In the genomic region with DNA sequence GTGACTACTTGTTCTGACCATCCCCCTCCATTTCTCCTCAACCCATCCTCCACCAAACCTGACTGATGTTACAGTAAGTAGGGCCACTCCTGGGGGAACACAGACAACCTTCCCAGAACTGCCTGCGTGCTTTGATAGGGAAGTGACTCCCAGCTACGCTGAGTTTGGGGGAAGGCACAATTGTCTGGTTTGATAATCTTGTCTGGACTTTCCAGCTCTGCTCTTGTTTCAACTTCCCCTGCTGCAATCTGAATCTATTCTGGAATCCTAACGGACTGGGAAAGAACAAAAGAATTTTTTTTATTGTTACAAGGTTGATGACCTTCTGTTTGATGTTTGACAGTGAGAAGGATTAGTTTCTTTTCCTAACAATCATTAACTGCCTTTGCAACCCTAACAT, we compare ENCODE assay signal across 10 cellular contexts.
DNase-seq lines count a peak whose midpoint lies in the region; ATAC-seq and TF ChIP-seq lines count a peak whose summit lies in the region.
"Had no signal": no experiment of that assay in that cellular context is flagged by ENCODE, and none has a peak within 500 bp of the region (broad histone marks: within the 10 kb centered on the region; RNA-seq: fewer than 3 reads in every experiment).

No MANE protein-coding gene starts in this region.

- H3K27me3 ChIP-seq in left lung, result no peaks in the 10 kb centered on the region

- DNase-seq in NCI-H524 (lab: John Stamatoyannopoulos, UW) (peak; percentile 43 to 65), NCI-H524 treated with DMSO at 0.1 percent for 48 hours (lab: John Stamatoyannopoulos, UW) (no peak), WTC11 (ENCODE audit: low spot score) (no peak), iPS-NIHi7 (ENCODE audit: extremely low spot score) (peak; percentile 14), retina (peak; percentile 30), left lung (no peak), T-helper 2 cell (no peak)
- no peak for DNase-seq in activated CD4-positive, alpha-beta memory T cell treated with anti-CD3 and anti-CD28 coated beads, Interleukin-2, amount 10 ng/mL, durations not matched to agents 7 days and 5 days
- DNase-seq: NCI-H1436 treated with DMSO at 0.1 percent for 48 hours had no signal

- H3K4me1 ChIP-seq in left lung, result no peaks in the 10 kb centered on the region

- CTCF ChIA-PET in WTC11 (lab: Charles Lee), result no interaction called here
- CTCF ChIA-PET in activated CD4-positive, alpha-beta memory T cell treated with anti-CD3 and anti-CD28 coated beads, Interleukin-2, amount 10 ng/mL, durations not matched to agents 7 days and 5 days (lab: Charles Lee), result no interaction called here

- H3K27ac Mint-ChIP-seq in WTC11, result peak overlapping the region; percentile 9; the same call in 1 of the 2 replicates
- no peak overlapping the region for H3K27ac Mint-ChIP-seq in activated CD4-positive, alpha-beta memory T cell treated with anti-CD3 and anti-CD28 coated beads, Interleukin-2, amount 10 ng/mL, durations not matched to agents 7 days and 5 days

- H3K4me3 Mint-ChIP-seq in WTC11, result peak overlapping the region; percentile 31; the same call in 1 of the 2 replicates
- no peak overlapping the region for H3K4me3 Mint-ChIP-seq in activated CD4-positive, alpha-beta memory T cell treated with anti-CD3 and anti-CD28 coated beads, Interleukin-2, amount 10 ng/mL, durations not matched to agents 7 days and 5 days

- TF ChIP-seq CTCF in WTC11 (IDR thresholded peaks at IDR 0.05), result no peak
- TF ChIP-seq CTCF in left lung (IDR thresholded peaks at IDR 0.05), result no peak

- no peaks in the 10 kb centered on the region for H3K36me3 ChIP-seq in left lung

- H3K27me3 Mint-ChIP-seq in WTC11 (ENCODE audit: low read depth), result no peaks in the 10 kb centered on the region
- no peaks in the 10 kb centered on the region for H3K27me3 Mint-ChIP-seq in activated CD4-positive, alpha-beta memory T cell treated with anti-CD3 and anti-CD28 coated beads, Interleukin-2, amount 10 ng/mL, durations not matched to agents 7 days and 5 days

- H3K4me3 ChIP-seq in left lung, result no peak overlapping the region

- H3K4me1 Mint-ChIP-seq in WTC11, result peaks cover 62% of the 10 kb centered on the region
- no peaks in the 10 kb centered on the region for H3K4me1 Mint-ChIP-seq in activated CD4-positive, alpha-beta memory T cell treated with anti-CD3 and anti-CD28 coated beads, Interleukin-2, amount 10 ng/mL, durations not matched to agents 7 days and 5 days

- no peaks in the 10 kb centered on the region for H3K36me3 Mint-ChIP-seq in WTC11
- no peaks in the 10 kb centered on the region for H3K36me3 Mint-ChIP-seq in activated CD4-positive, alpha-beta memory T cell treated with anti-CD3 and anti-CD28 coated beads, Interleukin-2, amount 10 ng/mL, durations not matched to agents 7 days and 5 days (ENCODE audit: low read depth)

- ATAC-seq in WTC11 (peak; percentile 81), left lung (no peak)
- ATAC-seq: esophagus mucosa had no signal

- H3K9me3 Mint-ChIP-seq in WTC11, result no peaks in the 10 kb centered on the region
- H3K9me3 Mint-ChIP-seq in activated CD4-positive, alpha-beta memory T cell treated with anti-CD3 and anti-CD28 coated beads, Interleukin-2, amount 10 ng/mL, durations not matched to agents 7 days and 5 days, result peaks cover 4% of the 10 kb centered on the region

- POLR2A ChIA-PET in WTC11 (lab: Charles Lee), result no interaction called here
- POLR2A ChIA-PET in activated CD4-positive, alpha-beta memory T cell treated with anti-CD3 and anti-CD28 coated beads, Interleukin-2, amount 10 ng/mL, durations not matched to agents 7 days and 5 days (lab: Charles Lee), result no interaction called here

- H3K9me3 ChIP-seq in left lung, result no peaks in the 10 kb centered on the region

- no peak overlapping the region for H3K27ac ChIP-seq in left lung

- intact Hi-C loops in left lung (cut with DNase I), result no loop called here

TF ChIP-seq in WTC11, 78 proteins besides CTCF, POLR2A, EP300 and RAD21:
- TF ChIP-seq, protein P1, sequence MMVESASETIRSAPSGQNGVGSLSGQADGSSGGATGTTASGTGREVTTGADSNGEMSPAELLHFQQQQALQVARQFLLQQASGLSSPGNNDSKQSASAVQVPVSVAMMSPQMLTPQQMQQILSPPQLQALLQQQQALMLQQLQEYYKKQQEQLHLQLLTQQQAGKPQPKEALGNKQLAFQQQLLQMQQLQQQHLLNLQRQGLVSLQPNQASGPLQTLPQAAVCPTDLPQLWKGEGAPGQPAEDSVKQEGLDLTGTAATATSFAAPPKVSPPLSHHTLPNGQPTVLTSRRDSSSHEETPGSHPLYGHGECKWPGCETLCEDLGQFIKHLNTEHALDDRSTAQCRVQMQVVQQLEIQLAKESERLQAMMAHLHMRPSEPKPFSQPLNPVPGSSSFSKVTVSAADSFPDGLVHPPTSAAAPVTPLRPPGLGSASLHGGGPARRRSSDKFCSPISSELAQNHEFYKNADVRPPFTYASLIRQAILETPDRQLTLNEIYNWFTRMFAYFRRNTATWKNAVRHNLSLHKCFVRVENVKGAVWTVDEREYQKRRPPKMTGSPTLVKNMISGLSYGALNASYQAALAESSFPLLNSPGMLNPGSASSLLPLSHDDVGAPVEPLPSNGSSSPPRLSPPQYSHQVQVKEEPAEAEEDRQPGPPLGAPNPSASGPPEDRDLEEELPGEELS (CRISPR knock-in tag; IDR thresholded peaks at IDR 0.05), result no peak
- TF ChIP-seq, protein P2, sequence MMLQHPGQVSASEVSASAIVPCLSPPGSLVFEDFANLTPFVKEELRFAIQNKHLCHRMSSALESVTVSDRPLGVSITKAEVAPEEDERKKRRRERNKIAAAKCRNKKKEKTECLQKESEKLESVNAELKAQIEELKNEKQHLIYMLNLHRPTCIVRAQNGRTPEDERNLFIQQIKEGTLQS (CRISPR knock-in tag; conservative IDR thresholded peaks at IDR 0.05), result no peak
- TF ChIP-seq, protein P3, sequence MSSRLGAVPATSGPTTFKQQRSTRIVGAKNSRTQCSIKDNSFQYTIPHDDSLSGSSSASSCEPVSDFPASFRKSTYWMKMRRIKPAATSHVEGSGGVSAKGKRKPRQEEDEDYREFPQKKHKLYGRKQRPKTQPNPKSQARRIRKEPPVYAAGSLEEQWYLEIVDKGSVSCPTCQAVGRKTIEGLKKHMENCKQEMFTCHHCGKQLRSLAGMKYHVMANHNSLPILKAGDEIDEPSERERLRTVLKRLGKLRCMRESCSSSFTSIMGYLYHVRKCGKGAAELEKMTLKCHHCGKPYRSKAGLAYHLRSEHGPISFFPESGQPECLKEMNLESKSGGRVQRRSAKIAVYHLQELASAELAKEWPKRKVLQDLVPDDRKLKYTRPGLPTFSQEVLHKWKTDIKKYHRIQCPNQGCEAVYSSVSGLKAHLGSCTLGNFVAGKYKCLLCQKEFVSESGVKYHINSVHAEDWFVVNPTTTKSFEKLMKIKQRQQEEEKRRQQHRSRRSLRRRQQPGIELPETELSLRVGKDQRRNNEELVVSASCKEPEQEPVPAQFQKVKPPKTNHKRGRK (CRISPR knock-in tag; IDR thresholded peaks at IDR 0.05; ENCODE audit: borderline replicate concordance), result no peak

Comparison
In these comparisons a context has a peak if more than half of its experiments do, and no peak if none do; other contexts are left out.
1. DNase-seq: peak in NCI-H524 (2 of 2), iPS-NIHi7 (single experiment) and retina (single experiment); none in NCI-H524 treated with DMSO at 0.1 percent for 48 hours (single experiment), WTC11 (single experiment), activated CD4-positive, alpha-beta memory T cell treated with anti-CD3 and anti-CD28 coated beads, Interleukin-2, amount 10 ng/mL, durations not matched to agents 7 days and 5 days (single experiment), left lung (0 of 2) and T-helper 2 cell (0 of 5).